ENCODE assay signal across 1 cellular context in the genomic region with DNA sequence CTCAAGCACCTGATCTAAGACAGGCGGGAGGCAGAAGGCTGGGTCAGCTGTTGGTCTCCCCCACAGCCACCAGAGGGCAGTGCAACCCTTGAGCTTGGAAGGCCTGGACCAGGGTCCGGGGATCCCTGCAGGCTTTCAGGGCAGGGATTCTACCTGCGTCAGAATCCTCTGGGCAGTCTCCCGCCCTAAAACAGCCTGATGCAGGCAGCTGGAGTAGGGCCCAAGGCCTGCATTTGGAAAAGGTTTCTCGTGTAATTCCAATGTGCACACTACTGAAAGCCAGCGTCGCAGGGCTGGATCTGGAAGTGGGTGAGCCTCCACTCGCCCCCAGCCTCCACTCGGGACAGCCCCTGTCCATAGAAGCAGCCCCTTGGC.
TF ChIP-seq lines count a peak whose summit lies in the region.

No MANE protein-coding gene starts in this region.

TF ChIP-seq in K562, 482 proteins besides CTCF, POLR2A, EP300 and RAD21 (continued from another document and continues in another):
- TF ChIP-seq, protein P1, sequence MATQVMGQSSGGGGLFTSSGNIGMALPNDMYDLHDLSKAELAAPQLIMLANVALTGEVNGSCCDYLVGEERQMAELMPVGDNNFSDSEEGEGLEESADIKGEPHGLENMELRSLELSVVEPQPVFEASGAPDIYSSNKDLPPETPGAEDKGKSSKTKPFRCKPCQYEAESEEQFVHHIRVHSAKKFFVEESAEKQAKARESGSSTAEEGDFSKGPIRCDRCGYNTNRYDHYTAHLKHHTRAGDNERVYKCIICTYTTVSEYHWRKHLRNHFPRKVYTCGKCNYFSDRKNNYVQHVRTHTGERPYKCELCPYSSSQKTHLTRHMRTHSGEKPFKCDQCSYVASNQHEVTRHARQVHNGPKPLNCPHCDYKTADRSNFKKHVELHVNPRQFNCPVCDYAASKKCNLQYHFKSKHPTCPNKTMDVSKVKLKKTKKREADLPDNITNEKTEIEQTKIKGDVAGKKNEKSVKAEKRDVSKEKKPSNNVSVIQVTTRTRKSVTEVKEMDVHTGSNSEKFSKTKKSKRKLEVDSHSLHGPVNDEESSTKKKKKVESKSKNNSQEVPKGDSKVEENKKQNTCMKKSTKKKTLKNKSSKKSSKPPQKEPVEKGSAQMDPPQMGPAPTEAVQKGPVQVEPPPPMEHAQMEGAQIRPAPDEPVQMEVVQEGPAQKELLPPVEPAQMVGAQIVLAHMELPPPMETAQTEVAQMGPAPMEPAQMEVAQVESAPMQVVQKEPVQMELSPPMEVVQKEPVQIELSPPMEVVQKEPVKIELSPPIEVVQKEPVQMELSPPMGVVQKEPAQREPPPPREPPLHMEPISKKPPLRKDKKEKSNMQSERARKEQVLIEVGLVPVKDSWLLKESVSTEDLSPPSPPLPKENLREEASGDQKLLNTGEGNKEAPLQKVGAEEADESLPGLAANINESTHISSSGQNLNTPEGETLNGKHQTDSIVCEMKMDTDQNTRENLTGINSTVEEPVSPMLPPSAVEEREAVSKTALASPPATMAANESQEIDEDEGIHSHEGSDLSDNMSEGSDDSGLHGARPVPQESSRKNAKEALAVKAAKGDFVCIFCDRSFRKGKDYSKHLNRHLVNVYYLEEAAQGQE (CRISPR knock-in tag; IDR thresholded peaks at IDR 0.05; ENCODE audit: low read depth), result no peak
- TF ChIP-seq NFE2L1 (tag; IDR thresholded peaks at IDR 0.05; ENCODE audit: borderline replicate concordance, low read depth) (no peak), PML (IDR thresholded peaks at IDR 0.05; ENCODE audit: low read length) (no peak), ZKSCAN1 (IDR thresholded peaks at IDR 0.05; ENCODE audit: low read depth, low read length) (no peak), TRIM28 (IDR thresholded peaks at IDR 0.05) (no peak), HCFC1 (IDR thresholded peaks at IDR 0.05; ENCODE audit: low read depth, low read length) (peak; percentile 28; the same call in 1 of the 2 replicates), LCOR (CRISPR knock-in tag; IDR thresholded peaks at IDR 0.05) (no peak), PYGO2 (tag; IDR thresholded peaks at IDR 0.05) (no peak), JUN (IDR thresholded peaks at IDR 0.05; ENCODE audit: borderline replicate concordance, low read depth, low read length) (0 out of 2 replicates have a peak, but pooled peaks have one; percentile 19), JUN (CRISPR knock-in tag; IDR thresholded peaks at IDR 0.05; ENCODE audit: borderline replicate concordance) (no peak), TBL1XR1 (IDR thresholded peaks at IDR 0.05; ENCODE audit: low read length in 2 of 2) (no peak), KLF1 (tag; IDR thresholded peaks at IDR 0.05) (no peak), HMGN3 (IDR thresholded peaks at IDR 0.05; ENCODE audit: borderline replicate concordance, extremely low read depth, insufficient read length, low read depth, low read length) (no peak), HNRNPL (IDR thresholded peaks at IDR 0.05; ENCODE audit: low read depth, low read length) (no peak), BMI1 (IDR thresholded peaks at IDR 0.05; ENCODE audit: low read length) (no peak), TEAD1 (CRISPR knock-in tag; IDR thresholded peaks at IDR 0.05) (no peak), JUND (IDR thresholded peaks at IDR 0.05; ENCODE audit: borderline replicate concordance, low read depth, low read length) (peak; percentile 43; the same call in 1 of the 2 replicates), JUND (tag; IDR thresholded peaks at IDR 0.05; ENCODE audit: borderline replicate concordance, low read depth, low read length) (no peak; the same call in 2 of the 3 replicates), PTRF (tag; IDR thresholded peaks at IDR 0.05) (no peak), BHLHE40 (IDR thresholded peaks at IDR 0.05; ENCODE audit: low read length) (peak; percentile 39; the same call in 1 of the 2 replicates), ZNF274 (IDR thresholded peaks at IDR 0.05; ENCODE audit: borderline replicate concordance, low read depth, low read length) (no peak), DEAF1 (CRISPR knock-in tag; IDR thresholded peaks at IDR 0.05) (peak; percentile 28; the same call in 1 of the 2 replicates), NONO (IDR thresholded peaks at IDR 0.05; ENCODE audit: low read depth in 2 of 2, low read length in 1 of 2) (no peak), HNRNPK (IDR thresholded peaks at IDR 0.05; ENCODE audit: low read depth, low read length, poor library complexity, severe bottlenecking) (no peak), ZNF140 (CRISPR knock-in tag; IDR thresholded peaks at IDR 0.05) (no peak), RB1 (IDR thresholded peaks at IDR 0.05; ENCODE audit: low read depth) (peak; percentile 73), ARID2 (IDR thresholded peaks at IDR 0.05) (0 out of 2 replicates have a peak, but pooled peaks have one; percentile 70), RNF2 (IDR thresholded peaks at IDR 0.05) (no peak), ZZZ3 (IDR thresholded peaks at IDR 0.05) (no peak), KAT7 (CRISPR knock-in tag; IDR thresholded peaks at IDR 0.05; ENCODE audit: borderline replicate concordance) (no peak), ZNF232 (CRISPR knock-in tag; IDR thresholded peaks at IDR 0.05) (no peak), ZFP36 (IDR thresholded peaks at IDR 0.05; ENCODE audit: low read depth, low read length, partially characterized antibody) (no peak), RCOR1 (IDR thresholded peaks at IDR 0.05; ENCODE audit: borderline replicate concordance in 1 of 2, low read depth in 2 of 2, low read length in 2 of 2) (peak in 1 of 2 experiments; percentile 5; a peak in 1 of 4 replicates), RBM25 (IDR thresholded peaks at IDR 0.05; ENCODE audit: low read depth, low read length, severe bottlenecking) (no peak), RBM15 (IDR thresholded peaks at IDR 0.05; ENCODE audit: insufficient read depth, low read length) (no peak), ZBTB17 (CRISPR knock-in tag; IDR thresholded peaks at IDR 0.05) (no peak), CEBPG (CRISPR knock-in tag; IDR thresholded peaks at IDR 0.05) (no peak), CEBPG (tag; conservative IDR thresholded peaks at IDR 0.05 in 1 of 2, IDR thresholded peaks at IDR 0.05 in 1 of 2) (no peak), CREB3 (tag; conservative IDR thresholded peaks at IDR 0.05; ENCODE audit: low read depth) (no peak), CTCFL (IDR thresholded peaks at IDR 0.05; ENCODE audit: borderline replicate concordance, insufficient read depth, low read depth, low read length, poor library complexity, severe bottlenecking) (peak; percentile 75), PHTF2 (CRISPR knock-in tag; IDR thresholded peaks at IDR 0.05) (no peak), KLF10 (CRISPR knock-in tag; IDR thresholded peaks at IDR 0.05) (no peak), SMC3 (conservative IDR thresholded peaks at IDR 0.05; ENCODE audit: insufficient read depth, low read depth, low read length) (peak; percentile 93), TAF1 (IDR thresholded peaks at IDR 0.05; ENCODE audit: control insufficient read depth, extremely low read depth, insufficient read depth, low read length, severe bottlenecking) (no peak), NCOA6 (IDR thresholded peaks at IDR 0.05) (no peak), NFXL1 (CRISPR knock-in tag; IDR thresholded peaks at IDR 0.05) (no peak), HDGF (IDR thresholded peaks at IDR 0.05) (0 out of 2 replicates have a peak, but pooled peaks have one; percentile 16)
- TF ChIP-seq, protein P2, sequence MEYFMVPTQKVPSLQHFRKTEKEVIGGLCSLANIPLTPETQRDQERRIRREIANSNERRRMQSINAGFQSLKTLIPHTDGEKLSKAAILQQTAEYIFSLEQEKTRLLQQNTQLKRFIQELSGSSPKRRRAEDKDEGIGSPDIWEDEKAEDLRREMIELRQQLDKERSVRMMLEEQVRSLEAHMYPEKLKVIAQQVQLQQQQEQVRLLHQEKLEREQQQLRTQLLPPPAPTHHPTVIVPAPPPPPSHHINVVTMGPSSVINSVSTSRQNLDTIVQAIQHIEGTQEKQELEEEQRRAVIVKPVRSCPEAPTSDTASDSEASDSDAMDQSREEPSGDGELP (CRISPR knock-in tag; IDR thresholded peaks at IDR 0.05; ENCODE audit: borderline replicate concordance), result peak; percentile 82
- TF ChIP-seq, protein P3, sequence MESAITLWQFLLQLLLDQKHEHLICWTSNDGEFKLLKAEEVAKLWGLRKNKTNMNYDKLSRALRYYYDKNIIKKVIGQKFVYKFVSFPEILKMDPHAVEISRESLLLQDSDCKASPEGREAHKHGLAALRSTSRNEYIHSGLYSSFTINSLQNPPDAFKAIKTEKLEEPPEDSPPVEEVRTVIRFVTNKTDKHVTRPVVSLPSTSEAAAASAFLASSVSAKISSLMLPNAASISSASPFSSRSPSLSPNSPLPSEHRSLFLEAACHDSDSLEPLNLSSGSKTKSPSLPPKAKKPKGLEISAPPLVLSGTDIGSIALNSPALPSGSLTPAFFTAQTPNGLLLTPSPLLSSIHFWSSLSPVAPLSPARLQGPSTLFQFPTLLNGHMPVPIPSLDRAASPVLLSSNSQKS (CRISPR knock-in tag; IDR thresholded peaks at IDR 0.05), result no peak
- TF ChIP-seq, protein P4, sequence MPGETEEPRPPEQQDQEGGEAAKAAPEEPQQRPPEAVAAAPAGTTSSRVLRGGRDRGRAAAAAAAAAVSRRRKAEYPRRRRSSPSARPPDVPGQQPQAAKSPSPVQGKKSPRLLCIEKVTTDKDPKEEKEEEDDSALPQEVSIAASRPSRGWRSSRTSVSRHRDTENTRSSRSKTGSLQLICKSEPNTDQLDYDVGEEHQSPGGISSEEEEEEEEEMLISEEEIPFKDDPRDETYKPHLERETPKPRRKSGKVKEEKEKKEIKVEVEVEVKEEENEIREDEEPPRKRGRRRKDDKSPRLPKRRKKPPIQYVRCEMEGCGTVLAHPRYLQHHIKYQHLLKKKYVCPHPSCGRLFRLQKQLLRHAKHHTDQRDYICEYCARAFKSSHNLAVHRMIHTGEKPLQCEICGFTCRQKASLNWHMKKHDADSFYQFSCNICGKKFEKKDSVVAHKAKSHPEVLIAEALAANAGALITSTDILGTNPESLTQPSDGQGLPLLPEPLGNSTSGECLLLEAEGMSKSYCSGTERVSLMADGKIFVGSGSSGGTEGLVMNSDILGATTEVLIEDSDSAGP (CRISPR knock-in tag; IDR thresholded peaks at IDR 0.05), result no peak
